In genomic region chr17:55454906-55455474, GRCh38 we compare ENCODE assay signal across 12 cellular contexts. TPM values are rescaled to one million over a fixed set of nuclear protein-coding genes. Genes with fewer than 3 reads are reported as not detected.
DNase-seq lines count a peak whose midpoint lies in the region; ATAC-seq, FAIRE-seq and TF ChIP-seq lines count a peak whose summit lies in the region.
"Had no signal": no experiment of that assay in that cellular context is flagged by ENCODE, and none has a peak within 500 bp of the region (broad histone marks: within the 10 kb centered on the region; RNA-seq: fewer than 3 reads in every experiment).

No MANE protein-coding gene starts in this region.

- no peak for ATAC-seq in GM18861 (IDR thresholded peaks at IDR 0.05; ENCODE audit: unreplicated experiment)

- TF ChIP-seq EP300 in stomach (IDR thresholded peaks at IDR 0.05): no peak

- FAIRE-seq in RCC 7860 (lab: Jason Lieb, UNC) (no peak), GM12892 (lab: Jason Lieb, UNC) (no peak)

- in situ Hi-C loops in GM23248 (cut with MboI): no loop called here

- H3K4me3 ChIP-seq in GM23248 (no peak overlapping the region), fibroblast of villous mesenchyme (ENCODE audit: low read depth, low read length) (no peak overlapping the region), stomach (no peak overlapping the region)

- H3K79me2 ChIP-seq in GM23248 (ENCODE audit: insufficient read depth): no peaks in the 10 kb centered on the region

- peak overlapping the region; percentile 43 for H3K4me2 ChIP-seq in GM23248 (ENCODE audit: unreplicated experiment)

- intact Hi-C loops in stomach (cut with DNase I; ENCODE audit: low total_unique reads): no loop called here

- H4K20me1 ChIP-seq in GM23248 (ENCODE audit: insufficient read depth): no peaks in the 10 kb centered on the region

- WGBS in GM23248 (ENCODE audit: low coverage in 1 of 2, low lambda C conversion rate in 2 of 2, missing lambda C conversion rate in 2 of 2), 2 experiments: 21 to 22% methylated on average over 4 of the region's 4 CpGs
- WGBS in stomach, 5 donors: 60 to 76% (median 71%) methylated on average over 4 of the region's 4 CpGs

- no peaks in the 10 kb centered on the region for H3K36me3 ChIP-seq in GM23248 (ENCODE audit: low read depth)
- H3K36me3 ChIP-seq in stomach: no peaks in the 10 kb centered on the region

- H3K9me2 ChIP-seq in GM23248 (ENCODE audit: insufficient read depth): no peaks in the 10 kb centered on the region

- H3K4me1 ChIP-seq in GM23248 (ENCODE audit: insufficient read depth) (peaks cover 63% of the 10 kb centered on the region), stomach (peaks cover 0 to 46% (median 16%) of the 10 kb centered on the region in 4 donors)

- TF ChIP-seq POLR2A in stomach (IDR thresholded peaks at IDR 0.05): no peak
- TF ChIP-seq POLR2A in GM12892 (IDR thresholded peaks at IDR 0.05; ENCODE audit: low read depth, low read length): no peak

- TF ChIP-seq CTCF in fibroblast of villous mesenchyme (IDR thresholded peaks at IDR 0.05; ENCODE audit: insufficient read depth, low read depth, low read length): no peak
- no peak for TF ChIP-seq CTCF in stomach (IDR thresholded peaks at IDR 0.05)

- no peak overlapping the region for H2AFZ ChIP-seq in GM23248

- H3K9me3 ChIP-seq in GM23248 (ENCODE audit: low read depth): no peaks in the 10 kb centered on the region
- H3K9me3 ChIP-seq in stomach: no peaks in the 10 kb centered on the region

- H3K27me3 ChIP-seq in GM23248 (replicated peaks; ENCODE audit: insufficient read depth) (no peaks in the 10 kb centered on the region), stomach (no peaks in the 10 kb centered on the region)

- H3K27ac ChIP-seq in GM23248 (no peak overlapping the region; the same call in 1 of the 2 replicates), stomach (peak overlapping the region in 3 of 5 donors; percentile 26 to 76 (median 52))

- no peak overlapping the region for H3K9ac ChIP-seq in GM23248

- peaks cover 44% of the 10 kb centered on the region for H3F3A ChIP-seq in GM23248 (ENCODE audit: insufficient read depth)

- peak; percentile 84 for DNase-seq in GM23248
- DNase-seq in RCC 7860 (ENCODE audit: low spot score): peak; percentile 45
- DNase-seq in fibroblast of villous mesenchyme (ENCODE audit: low read depth): peak; percentile 98
- DNase-seq in stomach: no peak
- DNase-seq in GM12892 (ENCODE audit: insufficient read length): no peak
- DNase-seq in cerebellar cortex (ENCODE audit: low spot score): no peak
- DNase-seq: cerebellar nuclear complex, H7, hippocampal formation, NCI-H1105 treated with DMSO at 0.1 percent for 48 hours had no signal

RNA-seq across cellular contexts. Expression of gene MMD, which starts 33.4 kb away (rescaled TPM):
- 6.6 and 8.3 TPM in 2 replicates for total RNA-seq in GM23248 (2014; rRNA removed; shearing (Covaris generic))
- polyA plus RNA-seq in GM23248 (2016; fragmentation: Nextera tagmentation; extraction: Ambion mirVana): 6.0 and 6.7 TPM in 2 replicates
- 8.4 and 9.5 TPM in 2 replicates for total RNA-seq in fibroblast of villous mesenchyme
- 10 to 100 TPM in 4 of 5 donors, 1 to 10 TPM in 1; 3.1 to 65.3 (median 11.9) TPM for total RNA-seq in stomach
- 10 to 100 TPM in 2 of 3 donors, 1 to 10 TPM in 1; 4.9 to 18.8 (median 13.1) TPM for polyA plus RNA-seq in stomach
- polyA plus RNA-seq in GM12892 (2012; ENCODE audit: missing spikeins): 22.7 TPM

RNA-seq across cellular contexts. Expression of gene SMIM36, which starts 56.3 kb away (rescaled TPM):
- total RNA-seq in GM23248 (2014; rRNA removed; shearing (Covaris generic)): not detected in 2 replicates
- polyA plus RNA-seq in GM23248 (2016; fragmentation: Nextera tagmentation; extraction: Ambion mirVana) (not detected in 2 replicates), stomach (not detected)
- total RNA-seq in fibroblast of villous mesenchyme (not detected in 2 replicates), stomach (not detected)
- polyA plus RNA-seq in GM12892 (2012; ENCODE audit: missing spikeins): not detected
- total RNA-seq: activated T-helper 2 cell treated with anti-CD3 and anti-CD28 coated beads, Interferon-gamma antibody, Interleukin-2, Interleukin-4, amounts not matched to agents 10 μg/mL and 5 μg/mL and 100 μg/mL, durations not matched to agents 14 hours and 24 hours and 36 hours; H7 had no signal

Comparison
In these comparisons a context has a peak if more than half of its experiments do, and no peak if none do; other contexts are left out.
1. DNase-seq: peak in GM23248 (single experiment), RCC 7860 (single experiment) and fibroblast of villous mesenchyme (single experiment); none in stomach (single experiment), GM12892 (single experiment) and cerebellar cortex (single experiment).